Comparison of ENCODE assay signal across 8 cellular contexts in genomic region chr2:130728549-130729310, GRCh38.
DNase-seq lines count a peak whose midpoint lies in the region; ATAC-seq and TF ChIP-seq lines count a peak whose summit lies in the region.

Gene GPR148, plus strand, starts transcription at chr2:130729070. Its CDS starts 82 bp downstream, at chr2:130729152.

- no peaks in the 10 kb centered on the region for H3K36me3 ChIP-seq in DOHH2 (ENCODE audit: control insufficient read depth, low read length)
- no peaks in the 10 kb centered on the region for H3K36me3 ChIP-seq in parathyroid adenoma (ENCODE audit: control insufficient read depth, insufficient read depth, low read length)

- no peak within 1 kb of the TSS for H3K9ac ChIP-seq in parathyroid adenoma

- no peaks in the 10 kb centered on the region for H3F3A ChIP-seq in DOHH2 (ENCODE audit: control insufficient read depth, insufficient read depth)

- peak; percentile 37 for DNase-seq in NCI-H2171 (lab: John Stamatoyannopoulos, UW)
- no peak for DNase-seq in D341Med (ENCODE audit: low spot score)
- DNase-seq in NK-92 (lab: John Stamatoyannopoulos, UW; ENCODE audit: unreplicated experiment): no peak
- no peak for DNase-seq in foreskin melanocyte

- no peaks in the 10 kb centered on the region for H3K9me2 ChIP-seq in DOHH2 (replicated peaks; ENCODE audit: control insufficient read depth, low read length)

- no peak for TF ChIP-seq CTCF in DOHH2 (IDR thresholded peaks at IDR 0.05; ENCODE audit: low read depth, low read length, poor library complexity, severe bottlenecking)
- TF ChIP-seq CTCF in parathyroid adenoma (IDR thresholded peaks at IDR 0.05): no peak

- peak within 1 kb of the TSS; percentile 95 for H2AFZ ChIP-seq in parathyroid adenoma

- 0 out of 2 replicates have a peak, but pooled peaks cover 11% of the 10 kb centered on the region for H3K27me3 ChIP-seq in DOHH2 (ENCODE audit: control insufficient read depth, low read length)
- no peaks in the 10 kb centered on the region for H3K27me3 ChIP-seq in parathyroid adenoma (ENCODE audit: control insufficient read depth, insufficient read depth, low read length)

- H3K27ac ChIP-seq in DOHH2 (ENCODE audit: low read depth, low read length) (no peak within 1 kb of the TSS), cingulate gyrus (ENCODE audit: low read depth, low read length) (peak within 1 kb of the TSS; percentile 69), parathyroid adenoma (peak within 1 kb of the TSS; percentile 79)

- ATAC-seq in HG03378 (IDR thresholded peaks at IDR 0.05; ENCODE audit: unreplicated experiment): no peak

- H3K4me2 ChIP-seq in DOHH2 (ENCODE audit: low read length) (peak within 1 kb of the TSS; percentile 66), parathyroid adenoma (ENCODE audit: low read length) (peak within 1 kb of the TSS; percentile 84)

- H3K9me3 ChIP-seq in DOHH2 (ENCODE audit: control insufficient read depth, insufficient read depth, low read length) (no peaks in the 10 kb centered on the region), parathyroid adenoma (ENCODE audit: control insufficient read depth, low read length) (no peaks in the 10 kb centered on the region)

- peak within 1 kb of the TSS; percentile 65 for H3K4me3 ChIP-seq in DOHH2 (ENCODE audit: low read length)
- peak within 1 kb of the TSS; percentile 65 for H3K4me3 ChIP-seq in parathyroid adenoma (ENCODE audit: low read depth, low read length)

- peaks cover 9% of the 10 kb centered on the region for H3K4me1 ChIP-seq in DOHH2 (ENCODE audit: control insufficient read depth, low read length)
- H3K4me1 ChIP-seq in parathyroid adenoma: peaks cover 17% of the 10 kb centered on the region

- H4K20me1 ChIP-seq in DOHH2 (ENCODE audit: control insufficient read depth, insufficient read depth, low read depth, low read length): no peaks in the 10 kb centered on the region

- H3K79me2 ChIP-seq in DOHH2 (ENCODE audit: control insufficient read depth, low read length) (no peaks in the 10 kb centered on the region), parathyroid adenoma (no peaks in the 10 kb centered on the region)
